Comparison of ENCODE assay signal across 8 cellular contexts in the genomic region with DNA sequence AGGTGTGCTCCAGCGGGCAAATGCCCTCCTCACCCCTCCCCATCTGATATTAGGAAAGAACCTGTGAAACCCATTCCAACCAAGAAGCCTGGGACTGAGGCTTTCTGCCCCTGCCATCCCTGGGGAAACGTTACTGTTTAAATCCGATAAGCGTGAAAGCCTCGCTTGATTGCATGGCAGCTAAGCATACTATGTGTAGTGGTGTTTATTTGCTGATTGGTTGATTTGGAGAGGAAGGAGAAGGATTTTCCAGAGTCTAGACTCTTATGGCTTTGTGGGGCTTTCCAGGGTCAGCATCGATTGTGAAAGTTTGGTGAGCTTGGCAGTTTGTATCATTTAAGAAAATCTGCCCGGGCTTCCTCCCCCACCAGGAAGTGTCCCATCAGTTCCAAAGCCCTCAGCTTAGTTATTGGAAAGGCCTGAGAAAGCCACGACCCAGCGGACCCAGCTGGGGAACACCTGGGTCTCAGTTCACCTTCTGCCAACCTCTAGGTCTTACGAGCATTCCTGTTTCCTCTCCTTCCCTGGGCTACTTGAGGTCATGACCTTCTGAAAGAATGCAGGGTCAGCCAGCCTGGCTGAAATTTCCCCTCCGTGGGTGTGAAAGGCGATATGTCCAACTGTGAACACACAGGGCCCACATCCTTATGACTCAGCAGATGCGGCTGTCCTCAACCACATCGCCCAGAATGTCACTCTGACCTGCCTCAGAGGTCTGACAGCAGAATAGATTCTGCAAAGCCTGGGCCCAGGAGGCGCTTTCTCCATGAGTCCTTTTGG.
DNase-seq lines count a peak whose midpoint lies in the region; ATAC-seq and TF ChIP-seq lines count a peak whose summit lies in the region.

No MANE protein-coding gene starts in this region.

- TF ChIP-seq EP300 in sigmoid colon (IDR thresholded peaks at IDR 0.05) = no peak

- H3K4me3 ChIP-seq in liver (ENCODE audit: low read depth in 1 of 3, low read length in 3 of 3) = no peak overlapping the region
- H3K4me3 ChIP-seq in sigmoid colon = no peak overlapping the region

- no peaks in the 10 kb centered on the region for H3K36me3 Mint-ChIP-seq in activated T-helper 17 cell treated with anti-CD3 and anti-CD28 coated beads, Interleukin-2, amount 50 U/mL, for 72 hours (ENCODE audit: low read depth)
- no peaks in the 10 kb centered on the region for H3K36me3 Mint-ChIP-seq in type B pancreatic cell

- no peaks in the 10 kb centered on the region for H3K27me3 ChIP-seq in liver (ENCODE audit: control insufficient read depth in 4 of 4, insufficient read depth in 4 of 4, low read length in 3 of 4)
- H3K27me3 ChIP-seq in sigmoid colon = no peaks in the 10 kb centered on the region

- H3K4me1 Mint-ChIP-seq in activated T-helper 17 cell treated with anti-CD3 and anti-CD28 coated beads, Interleukin-2, amount 50 U/mL, for 72 hours = peaks cover 31% of the 10 kb centered on the region
- H3K4me1 Mint-ChIP-seq in type B pancreatic cell (ENCODE audit: unreplicated experiment) = peaks cover 20% of the 10 kb centered on the region

- H3K4me3 Mint-ChIP-seq in activated T-helper 17 cell treated with anti-CD3 and anti-CD28 coated beads, Interleukin-2, amount 50 U/mL, for 72 hours = peak overlapping the region; percentile 1
- no peak overlapping the region for H3K4me3 Mint-ChIP-seq in type B pancreatic cell

- no peaks in the 10 kb centered on the region for H3K9me3 ChIP-seq in liver (ENCODE audit: control insufficient read depth in 4 of 4, low read length in 3 of 4)
- H3K9me3 ChIP-seq in sigmoid colon = no peaks in the 10 kb centered on the region

- no peak for TF ChIP-seq RAD21 in liver (IDR thresholded peaks at IDR 0.05)

- no peaks in the 10 kb centered on the region for H3K9me3 Mint-ChIP-seq in activated T-helper 17 cell treated with anti-CD3 and anti-CD28 coated beads, Interleukin-2, amount 50 U/mL, for 72 hours
- no peaks in the 10 kb centered on the region for H3K9me3 Mint-ChIP-seq in type B pancreatic cell

- peak; percentile 65 for ATAC-seq in GM21528 (IDR thresholded peaks at IDR 0.05; ENCODE audit: low FRiP score, unreplicated experiment)
- ATAC-seq in activated T-helper 17 cell treated with anti-CD3 and anti-CD28 coated beads, Interleukin-2, amount 50 U/mL, for 72 hours (replicated peaks) = peak; percentile 76

- H3K27ac ChIP-seq in liver (ENCODE audit: low read depth in 1 of 2, low read length in 2 of 2) = no peak overlapping the region
- H3K27ac ChIP-seq in sigmoid colon = no peak overlapping the region

- no peak for TF ChIP-seq POLR2A in sigmoid colon (IDR thresholded peaks at IDR 0.05)

- no peak overlapping the region for H3K9ac ChIP-seq in liver (ENCODE audit: low read depth in 1 of 2, low read length in 2 of 2)

- H3K27ac Mint-ChIP-seq in activated T-helper 17 cell treated with anti-CD3 and anti-CD28 coated beads, Interleukin-2, amount 50 U/mL, for 72 hours = peak overlapping the region; percentile 34
- H3K27ac Mint-ChIP-seq in type B pancreatic cell = peak overlapping the region; percentile 50

- no peaks in the 10 kb centered on the region for H3K36me3 ChIP-seq in liver (ENCODE audit: control insufficient read depth in 4 of 4, insufficient read depth in 3 of 4, low read depth in 1 of 4, low read length in 3 of 4)
- no peaks in the 10 kb centered on the region for H3K36me3 ChIP-seq in sigmoid colon

- intact Hi-C loops in sigmoid colon (cut with DNase I) = loop anchor here (10.0 kb wide), 1 partner anchor 168 kb away; no protein-coding TSS in a partner anchor

- TF ChIP-seq CTCF in GM13977 (IDR thresholded peaks at IDR 0.05; ENCODE audit: extremely low read depth, insufficient read depth, missing control alignments) = no peak
- no peak for TF ChIP-seq CTCF in liver (IDR thresholded peaks at IDR 0.05; ENCODE audit: low read depth, low read length, missing input control)
- TF ChIP-seq CTCF in type B pancreatic cell (conservative IDR thresholded peaks at IDR 0.05) = no peak
- no peak for TF ChIP-seq CTCF in sigmoid colon (IDR thresholded peaks at IDR 0.05)

- H3K4me1 ChIP-seq in liver (ENCODE audit: control insufficient read depth in 4 of 4, insufficient read depth in 4 of 4, low read length in 3 of 4) = peaks cover 8 to 27% (median 17%) of the 10 kb centered on the region in 4 donors
- H3K4me1 ChIP-seq in sigmoid colon = no peaks in the 10 kb centered on the region

- in situ Hi-C loops in GM13977 (cut with MboI; ENCODE audit: low pct_unique_long_range_greater_than_20kb, low sequenced_read_pairs, unreplicated experiment) = loop anchor here (10.0 to 25.0 kb wide), 2 partner anchors 152 to 409 kb away; no protein-coding TSS in a partner anchor

- 50% methylated on average over 15 of the region's 15 CpGs for WGBS in liver
- WGBS in sigmoid colon, 2 donors = 58 to 62% methylated on average over 15 of the region's 15 CpGs

- DNase-seq in GM13977 (ENCODE audit: low spot score) = peak; percentile 82
- peak; percentile 47 for DNase-seq in HS-5 (ENCODE audit: low read depth)
- no peak for DNase-seq in type B pancreatic cell (ENCODE audit: extremely low spot score, unreplicated experiment)
- no peak for DNase-seq in DMS79 (lab: John Stamatoyannopoulos, UW)
- no peak for DNase-seq in sigmoid colon

- no peaks in the 10 kb centered on the region for H3K27me3 Mint-ChIP-seq in activated T-helper 17 cell treated with anti-CD3 and anti-CD28 coated beads, Interleukin-2, amount 50 U/mL, for 72 hours
- H3K27me3 Mint-ChIP-seq in type B pancreatic cell = peaks cover 3% of the 10 kb centered on the region

TF ChIP-seq in liver, 16 proteins besides CTCF, POLR2A, EP300 and RAD21:
- TF ChIP-seq TAF1 (conservative IDR thresholded peaks at IDR 0.05) (no peak), RXRA (IDR thresholded peaks at IDR 0.05) (peak; percentile 37 to 71), SP1 (IDR thresholded peaks at IDR 0.05) (no peak), NR2F2 (IDR thresholded peaks at IDR 0.05) (peak; percentile 88), GABPA (IDR thresholded peaks at IDR 0.05 in 1 of 2, conservative IDR thresholded peaks at IDR 0.05 in 1 of 2) (no peak), HNF4G (IDR thresholded peaks at IDR 0.05) (no peak), EGR1 (IDR thresholded peaks at IDR 0.05; ENCODE audit: low read depth in 2 of 2) (no peak), JUND (IDR thresholded peaks at IDR 0.05) (peak in 1 of 2 donors; percentile 16)
- TF ChIP-seq, protein P1, sequence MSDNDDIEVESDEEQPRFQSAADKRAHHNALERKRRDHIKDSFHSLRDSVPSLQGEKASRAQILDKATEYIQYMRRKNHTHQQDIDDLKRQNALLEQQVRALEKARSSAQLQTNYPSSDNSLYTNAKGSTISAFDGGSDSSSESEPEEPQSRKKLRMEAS (IDR thresholded peaks at IDR 0.05) = no peak

Comparison
In these comparisons a context has a peak if more than half of its experiments do, and no peak if none do; other contexts are left out.
1. DNase-seq: peak in GM13977 (single experiment) and HS-5 (single experiment); none in type B pancreatic cell (single experiment), DMS79 (single experiment) and sigmoid colon (single experiment).